17 cellular contexts compared by ENCODE assay signal in genomic region chr14:61430066-61430757, GRCh38.
DNase-seq lines count a peak whose midpoint lies in the region; ATAC-seq and TF ChIP-seq lines count a peak whose summit lies in the region.
"Had no signal": no experiment of that assay in that cellular context is flagged by ENCODE, and none has a peak within 500 bp of the region (broad histone marks: within the 10 kb centered on the region; RNA-seq: fewer than 3 reads in every experiment).

No MANE protein-coding gene starts in this region.

- no peak for ATAC-seq in CD4-positive, CD25-positive, alpha-beta regulatory T cell (ENCODE audit: low read depth in 2 of 2)
- ATAC-seq in central memory CD8-positive, alpha-beta T cell (replicated peaks; ENCODE audit: extremely low read depth, poor library complexity, severe bottlenecking): no peak
- ATAC-seq in GM21786 (IDR thresholded peaks at IDR 0.05; ENCODE audit: unreplicated experiment) (no peak), GM18909 (IDR thresholded peaks at IDR 0.05; ENCODE audit: poor library complexity, unreplicated experiment) (no peak)
- ATAC-seq: foreskin keratinocyte, GM23338, lower lobe of right lung had no signal

- H3K4me3 Mint-ChIP-seq in CD4-positive, CD25-positive, alpha-beta regulatory T cell: peak overlapping the region in 3 of 4 donors; percentile 30 to 77 (median 55)
- peak overlapping the region; percentile 37 for H3K4me3 Mint-ChIP-seq in central memory CD8-positive, alpha-beta T cell
- H3K4me3 Mint-ChIP-seq: GM23338, IgD-negative memory B cell had no signal

- peaks cover 75 to 98% (median 89%) of the 10 kb centered on the region in 4 donors for H3K4me1 Mint-ChIP-seq in CD4-positive, CD25-positive, alpha-beta regulatory T cell
- H3K4me1 Mint-ChIP-seq in central memory CD8-positive, alpha-beta T cell: peaks cover 98% of the 10 kb centered on the region
- H3K4me1 Mint-ChIP-seq: IgD-negative memory B cell had no signal

- TF ChIP-seq POLR2A in lower leg skin (IDR thresholded peaks at IDR 0.05): no peak

- intact Hi-C loops in lower leg skin (cut with DNase I; ENCODE audit: low total_unique reads): no loop called here

- H3K9me3 ChIP-seq in CD4-positive, CD25-positive, alpha-beta regulatory T cell (ENCODE audit: control insufficient read depth in 2 of 2, low read length in 2 of 2): no peaks in the 10 kb centered on the region
- H3K9me3 ChIP-seq: breast epithelium, lower lobe of right lung, SJSA1 had no signal

- peaks cover 3% of the 10 kb centered on the region for H3K36me3 ChIP-seq in CD4-positive, CD25-positive, alpha-beta regulatory T cell (ENCODE audit: control insufficient read depth, insufficient read depth, low read length)
- H3K36me3 ChIP-seq: breast epithelium, lower lobe of right lung, SJSA1 had no signal

- 85 to 88% methylated on average over 2 of the region's 2 CpGs for WGBS in lower leg skin, 2 donors

- peaks cover 0 to 2% (median 0%) of the 10 kb centered on the region in 7 donors for H3K9me3 Mint-ChIP-seq in CD4-positive, CD25-positive, alpha-beta regulatory T cell
- no peaks in the 10 kb centered on the region for H3K9me3 Mint-ChIP-seq in central memory CD8-positive, alpha-beta T cell

- no peaks in the 10 kb centered on the region for H3K27me3 ChIP-seq in CD4-positive, CD25-positive, alpha-beta regulatory T cell (ENCODE audit: control insufficient read depth, insufficient read depth, low read length)
- H3K27me3 ChIP-seq: BLaER1, breast epithelium, foreskin keratinocyte, SJSA1 had no signal

- H3K4me1 ChIP-seq in CD4-positive, CD25-positive, alpha-beta regulatory T cell (ENCODE audit: control insufficient read depth, insufficient read depth, low read length, poor library complexity, severe bottlenecking): peaks cover 79% of the 10 kb centered on the region
- H3K4me1 ChIP-seq: breast epithelium, SJSA1 had no signal

- H3K4me3 ChIP-seq in CD4-positive, CD25-positive, alpha-beta regulatory T cell (ENCODE audit: low read depth, low read length): no peak overlapping the region
- H3K4me3 ChIP-seq in lower leg skin (ENCODE audit: low read depth, poor library complexity, severe bottlenecking): no peak overlapping the region
- H3K4me3 ChIP-seq: BLaER1, breast epithelium, GM23338, lower lobe of right lung, SJSA1 had no signal

- peak overlapping the region in 2 of 3 donors; percentile 49 to 87 for H3K27ac Mint-ChIP-seq in CD4-positive, CD25-positive, alpha-beta regulatory T cell
- peak overlapping the region; percentile 87 for H3K27ac Mint-ChIP-seq in central memory CD8-positive, alpha-beta T cell (ENCODE audit: low read depth)
- H3K27ac Mint-ChIP-seq: GM23338 had no signal

- H3K36me3 Mint-ChIP-seq in CD4-positive, CD25-positive, alpha-beta regulatory T cell: peaks cover 27% of the 10 kb centered on the region
- peaks cover 30% of the 10 kb centered on the region for H3K36me3 Mint-ChIP-seq in central memory CD8-positive, alpha-beta T cell (ENCODE audit: insufficient read depth)

- TF ChIP-seq CTCF in lower leg skin (IDR thresholded peaks at IDR 0.05): no peak

- H3K27me3 Mint-ChIP-seq in CD4-positive, CD25-positive, alpha-beta regulatory T cell: no peaks in the 10 kb centered on the region
- H3K27me3 Mint-ChIP-seq in central memory CD8-positive, alpha-beta T cell: no peaks in the 10 kb centered on the region

- peak overlapping the region; percentile 5 for H3K27ac ChIP-seq in CD4-positive, CD25-positive, alpha-beta regulatory T cell (ENCODE audit: insufficient read depth, low read length, poor library complexity, severe bottlenecking)
- H3K27ac ChIP-seq: BLaER1, lower lobe of right lung, SJSA1 had no signal

- no peak for DNase-seq in CD4-positive, CD25-positive, alpha-beta regulatory T cell
- peak; percentile 89 for DNase-seq in COLO668 (lab: John Stamatoyannopoulos, UW; ENCODE audit: unreplicated experiment)
- DNase-seq in NCI-H510A (lab: John Stamatoyannopoulos, UW): peak; percentile 67
- DNase-seq in central memory CD8-positive, alpha-beta T cell (ENCODE audit: low spot score in 2 of 2): no peak
- no peak for DNase-seq in lower leg skin (ENCODE audit: low spot score in 2 of 2)
- no peak for DNase-seq in 8988T
- DNase-seq: activated naive CD4-positive, alpha-beta T cell treated with Interleukin-2 at 50 U/mL for 16 hours; foreskin keratinocyte; lower lobe of right lung; NCI-H1105 had no signal

Comparison
In these comparisons a context has a peak if more than half of its experiments do, and no peak if none do; other contexts are left out.
1. DNase-seq: peak in COLO668 (single experiment) and NCI-H510A (single experiment); none in CD4-positive, CD25-positive, alpha-beta regulatory T cell (0 of 3), central memory CD8-positive, alpha-beta T cell (0 of 2), lower leg skin (0 of 2) and 8988T (single experiment).